ENCODE assay signal across 13 cellular contexts in genomic region chr2:71950256-71951066, GRCh38.
A peak's percentile ranks its signal among the peaks of the same experiment; 100 is the strongest.
DNase-seq lines count a peak whose midpoint lies in the region; ATAC-seq, FAIRE-seq and TF ChIP-seq lines count a peak whose summit lies in the region.
"Had no signal": no experiment of that assay in that cellular context is flagged by ENCODE, and none has a peak within 500 bp of the region (broad histone marks: within the 10 kb centered on the region; RNA-seq: fewer than 3 reads in every experiment).

No MANE protein-coding gene starts in this region.

- intact Hi-C loops in K562 (cut with micrococcal nuclease) (no loop called here), CD14-positive monocyte (cut with micrococcal nuclease) (no loop called here)

- peaks cover 40% of the 10 kb centered on the region for H3K4me1 Mint-ChIP-seq in type B pancreatic cell (ENCODE audit: unreplicated experiment)
- H3K4me1 Mint-ChIP-seq in CD14-positive monocyte, result no peaks in the 10 kb centered on the region
- H3K4me1 Mint-ChIP-seq: T-cell had no signal

- no peak for TF ChIP-seq EP300 in K562 (IDR thresholded peaks at IDR 0.05; ENCODE audit: low read length)

- no peaks in the 10 kb centered on the region for H4K20me1 ChIP-seq in K562 (replicated peaks; ENCODE audit: control insufficient read depth, insufficient read depth, low read length)

- in situ Hi-C loops in K562 (cut with MboI), result no loop called here

- no TSS peak for BruUV-seq in K562 (replicated peaks; lab: Mats Ljungman, UMichigan)

- H3K4me3 Mint-ChIP-seq in type B pancreatic cell (no peak overlapping the region), CD14-positive monocyte (no peak overlapping the region)
- H3K4me3 Mint-ChIP-seq: T-cell had no signal

- no peak for TF ChIP-seq POLR2A in K562 (conservative IDR thresholded peaks at IDR 0.05)

- H3K4me1 ChIP-seq in K562 (replicated peaks in 1 of 2; ENCODE audit: control insufficient read depth in 2 of 2, insufficient read depth in 2 of 2, low read length in 2 of 2), result no peaks in the 10 kb centered on the region; a peak in 1 of 5 replicates
- H3K4me1 ChIP-seq: body of pancreas had no signal

- H3K36me3 Mint-ChIP-seq in type B pancreatic cell (no peaks in the 10 kb centered on the region), CD14-positive monocyte (no peaks in the 10 kb centered on the region)
- H3K36me3 Mint-ChIP-seq: T-cell had no signal

- peaks cover 2 to 11% of the 10 kb centered on the region in 2 experiments; a peak in 3 of 5 replicates for H3K27me3 ChIP-seq in K562 (ENCODE audit: control insufficient read depth in 2 of 2, insufficient read depth in 2 of 2, low read length in 2 of 2)
- H3K27me3 ChIP-seq: body of pancreas had no signal

- 0% methylated on average over 4 of the region's 4 CpGs for WGBS in K562 (ENCODE audit: insufficient coverage, low coverage, missing lambda C conversion rate)

- H3K4me2 ChIP-seq in K562 (ENCODE audit: insufficient read depth, low read length), result no peak overlapping the region

- H3K9me3 Mint-ChIP-seq in type B pancreatic cell (peaks cover 5% of the 10 kb centered on the region), CD14-positive monocyte (peaks cover 0 to 7% (median 3%) of the 10 kb centered on the region in 7 donors)

- H3K9ac ChIP-seq in K562 (ENCODE audit: insufficient read depth in 1 of 2, low read depth in 2 of 2, low read length in 2 of 2), result no peak overlapping the region

- no peaks in the 10 kb centered on the region for H3K9me1 ChIP-seq in K562 (ENCODE audit: control insufficient read depth, insufficient read depth, low read length)

- no peak overlapping the region for H2AFZ ChIP-seq in K562 (ENCODE audit: low read depth, low read length)

- TF ChIP-seq RAD21 in K562 (CRISPR knock-in tag; conservative IDR thresholded peaks at IDR 0.05 in 1 of 2, IDR thresholded peaks at IDR 0.05 in 1 of 2), result no peak

- no peaks in the 10 kb centered on the region for H3K27me3 Mint-ChIP-seq in type B pancreatic cell
- peaks cover 3 to 9% (median 9%) of the 10 kb centered on the region in 3 donors for H3K27me3 Mint-ChIP-seq in CD14-positive monocyte (ENCODE audit: low read depth in 3 of 3)

- POLR2A ChIA-PET in K562 (lab: Yijun Ruan, JAX), result interaction anchor here (1.5 kb wide), 1 partner anchor 9 kb away, joined by 5 read pairs; no protein-coding TSS in a partner anchor

- H3K4me3 ChIP-seq in K562, result no peak overlapping the region
- H3K4me3 ChIP-seq: body of pancreas had no signal

- no peaks in the 10 kb centered on the region for H3K9me3 ChIP-seq in K562 (replicated peaks; ENCODE audit: control insufficient read depth, insufficient read depth, low read depth, low read length)
- H3K9me3 ChIP-seq: body of pancreas had no signal

- H3K36me3 ChIP-seq in K562 (ENCODE audit: control insufficient read depth, insufficient read depth, low read length), result no peaks in the 10 kb centered on the region

- ATAC-seq in K562 (no peak), left lobe of liver (peak; percentile 72)
- ATAC-seq: body of pancreas had no signal

- no peak for TF ChIP-seq CTCF in K562 (IDR thresholded peaks at IDR 0.05 in 2 of 3, conservative IDR thresholded peaks at IDR 0.05 in 1 of 3; ENCODE audit: insufficient read depth in 2 of 3, low read depth in 1 of 3, low read length in 3 of 3)
- TF ChIP-seq CTCF in type B pancreatic cell (conservative IDR thresholded peaks at IDR 0.05), result no peak
- no peak for TF ChIP-seq CTCF in CD14-positive monocyte (IDR thresholded peaks at IDR 0.05)

- H3K27ac Mint-ChIP-seq in type B pancreatic cell (no peak overlapping the region), CD14-positive monocyte (peak overlapping the region in 2 of 7 donors; percentile 34 to 63)
- H3K27ac Mint-ChIP-seq: T-cell had no signal

- FAIRE-seq in K562 (lab: Jason Lieb, UNC), result no peak
- FAIRE-seq: D721Med had no signal

- DNase-seq in HCEC 1CT, result peak; percentile 7
- no peak for DNase-seq in K562 (ENCODE audit: extremely low read depth in 1 of 4, low spot score in 3 of 4)
- DNase-seq in left lobe of liver (ENCODE audit: low spot score), result peak; percentile 84
- peak; percentile 47 for DNase-seq in type B pancreatic cell (ENCODE audit: extremely low spot score, unreplicated experiment)
- no peak for DNase-seq in CD14-positive monocyte (ENCODE audit: low spot score)
- no peak for DNase-seq in AG08396 (ENCODE audit: low spot score)
- no peak for DNase-seq in NCI-H2171 (lab: John Stamatoyannopoulos, UW)
- DNase-seq: activated CD4-positive, alpha-beta T cell treated with anti-CD3 and anti-CD28 coated beads for 4 hours; NCI-H1436 treated with DMSO at 0.1 percent for 48 hours; retina; T-cell had no signal

- no peaks in the 10 kb centered on the region for H3K79me2 ChIP-seq in K562 (ENCODE audit: control insufficient read depth, insufficient read depth, low read length)

- CTCF ChIA-PET in K562 (lab: Yijun Ruan, JAX; ENCODE audit: low intra/inter-chr PET ratio), result no interaction called here

- H3K27ac ChIP-seq in K562 (ENCODE audit: extremely low read depth, low read depth, low read length), result no peak overlapping the region
- H3K27ac ChIP-seq: body of pancreas had no signal

TF ChIP-seq in K562, 482 proteins besides CTCF, POLR2A, EP300 and RAD21 (continues in another document):
- TF ChIP-seq ZBTB7A (IDR thresholded peaks at IDR 0.05; ENCODE audit: borderline replicate concordance, control insufficient read depth, low read depth, low read length), result no peak
- TF ChIP-seq TOE1 (IDR thresholded peaks at IDR 0.05; ENCODE audit: borderline replicate concordance), result no peak
- TF ChIP-seq TOE1 (CRISPR knock-in tag; IDR thresholded peaks at IDR 0.05; ENCODE audit: borderline replicate concordance, low read depth), result no peak
- TF ChIP-seq NFIC (IDR thresholded peaks at IDR 0.05), result no peak
- TF ChIP-seq, protein P1, sequence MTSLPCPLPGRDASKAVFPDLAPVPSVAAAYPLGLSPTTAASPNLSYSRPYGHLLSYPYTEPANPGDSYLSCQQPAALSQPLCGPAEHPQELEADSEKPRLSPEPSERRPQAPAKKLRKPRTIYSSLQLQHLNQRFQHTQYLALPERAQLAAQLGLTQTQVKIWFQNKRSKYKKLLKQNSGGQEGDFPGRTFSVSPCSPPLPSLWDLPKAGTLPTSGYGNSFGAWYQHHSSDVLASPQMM (CRISPR knock-in tag; IDR thresholded peaks at IDR 0.05), result no peak
- peak; percentile 85 for TF ChIP-seq FOSL1 (tag; conservative IDR thresholded peaks at IDR 0.05)
- TF ChIP-seq ZNF165 (CRISPR knock-in tag; IDR thresholded peaks at IDR 0.05; ENCODE audit: borderline replicate concordance), result no peak
- TF ChIP-seq, protein P2, sequence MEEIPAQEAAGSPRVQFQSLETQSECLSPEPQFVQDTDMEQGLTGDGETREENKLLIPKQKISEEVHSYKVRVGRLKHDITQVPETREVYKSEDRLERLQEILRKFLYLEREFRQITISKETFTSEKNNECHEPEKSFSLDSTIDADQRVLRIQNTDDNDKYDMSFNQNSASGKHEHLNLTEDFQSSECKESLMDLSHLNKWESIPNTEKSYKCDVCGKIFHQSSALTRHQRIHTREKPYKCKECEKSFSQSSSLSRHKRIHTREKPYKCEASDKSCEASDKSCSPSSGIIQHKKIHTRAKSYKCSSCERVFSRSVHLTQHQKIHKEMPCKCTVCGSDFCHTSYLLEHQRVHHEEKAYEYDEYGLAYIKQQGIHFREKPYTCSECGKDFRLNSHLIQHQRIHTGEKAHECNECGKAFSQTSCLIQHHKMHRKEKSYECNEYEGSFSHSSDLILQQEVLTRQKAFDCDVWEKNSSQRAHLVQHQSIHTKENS (CRISPR knock-in tag; IDR thresholded peaks at IDR 0.05), result no peak

Comparison
In these comparisons a context has a peak if more than half of its experiments do, and no peak if none do; other contexts are left out.
1. DNase-seq: peak in HCEC 1CT (single experiment), left lobe of liver (single experiment) and type B pancreatic cell (single experiment); none in K562 (0 of 4), CD14-positive monocyte (single experiment), AG08396 (single experiment) and NCI-H2171 (single experiment).